ENCODE assay signal across 26 cellular contexts in genomic region chr9:89748831-89749499, GRCh38.
DNase-seq lines count a peak whose midpoint lies in the region; ATAC-seq, FAIRE-seq and TF ChIP-seq lines count a peak whose summit lies in the region.
"Had no signal": no experiment of that assay in that cellular context is flagged by ENCODE, and none has a peak within 500 bp of the region (broad histone marks: within the 10 kb centered on the region; RNA-seq: fewer than 3 reads in every experiment).

No MANE protein-coding gene starts in this region.

- no peak overlapping the region for H3K18ac ChIP-seq in H1 (ENCODE audit: extremely low read depth, low read length)

- peak overlapping the region; percentile 41 for H4K91ac ChIP-seq in H1 (replicated peaks; ENCODE audit: insufficient read length, low read length)

- no peak for DNase-seq in stimulated activated naive CD8-positive, alpha-beta T cell treated with anti-CD3 and anti-CD28 coated beads, Interleukin-15, Interleukin-2, amounts not matched to agents 100 U/mL and 50 U/mL, for 24 hours
- DNase-seq in NB4 (ENCODE audit: low read depth) (peak; percentile 18), H1 (ENCODE audit: low read depth in 1 of 2, low spot score in 2 of 2) (no peak), Right ventricle myocardium superior (no peak), uterus (no peak), SHP77 treated with DMSO at 0.1 percent for 48 hours (lab: John Stamatoyannopoulos, UW) (no peak)
- DNase-seq in stimulated activated naive B cell treated with anti-CD40 and anti-IgM and Interleukin-4, amounts not matched to agents 10 μg/mL and 1 μg/mL and 100 μg/mL, for 72 hours, result no peak
- DNase-seq: activated B cell treated with CpG ODN at 0.5 μM for 24 hours; brain microvascular endothelial cell; colonic mucosa; DMS79; esophagus squamous epithelium; GOT3; Kasumi-1; NCI-H1092; NCI-H187 treated with DMSO at 0.1 percent for 48 hours; occipital lobe; stimulated activated CD4-positive, alpha-beta T cell treated with anti-CD3 and anti-CD28 coated beads, Interleukin-2, amount 100 ng/mL, for 48 hours; stimulated activated naive CD8-positive, alpha-beta T cell treated with anti-CD3 and anti-CD28 coated beads, Interleukin-15, amount 100 ng/mL, for 72 hours had no signal

- no peaks in the 10 kb centered on the region for H3K27me3 Mint-ChIP-seq in stimulated activated naive CD8-positive, alpha-beta T cell treated with anti-CD3 and anti-CD28 coated beads, Interleukin-15, Interleukin-2, amounts not matched to agents 100 ng/mL and 50 ng/mL, for 24 hours
- H3K27me3 Mint-ChIP-seq in stimulated activated naive B cell treated with anti-CD40 and anti-IgM and Interleukin-4, amounts not matched to agents 10 μg/mL and 1 μg/mL and 100 μg/mL, for 72 hours, result peaks cover 0 to 5% of the 10 kb centered on the region in 2 donors
- H3K27me3 Mint-ChIP-seq: activated B cell treated with CpG ODN at 0.5 μM for 24 hours; activated naive CD8-positive, alpha-beta T cell had no signal

- H3K14ac ChIP-seq in H1 (ENCODE audit: insufficient read length), result no peak overlapping the region

- no peaks in the 10 kb centered on the region for H3K27me3 ChIP-seq in H1 (replicated peaks in 1 of 4; ENCODE audit: control insufficient read depth in 3 of 4, extremely low read depth in 1 of 4, insufficient read depth in 3 of 4, low read length in 3 of 4)
- H3K27me3 ChIP-seq in uterus, result no peaks in the 10 kb centered on the region
- H3K27me3 ChIP-seq: brain microvascular endothelial cell, colonic mucosa, esophagus squamous epithelium, gastroesophageal sphincter, tibial nerve had no signal

- no peak overlapping the region for H4K5ac ChIP-seq in H1 (ENCODE audit: insufficient read length, low read depth, low read length)

- H4K8ac ChIP-seq in H1 (ENCODE audit: extremely low read depth, insufficient read depth, low read length), result no peak overlapping the region

- H3K4me2 ChIP-seq in H1 (ENCODE audit: insufficient read depth in 1 of 2, low read depth in 2 of 2, low read length in 2 of 2), result no peak overlapping the region

- WGBS in H1 (ENCODE audit: extremely low coverage in 1 of 2, insufficient coverage in 1 of 2, insufficient read length in 1 of 2, insufficient replicate concordance in 2 of 2, low coverage in 1 of 2, low lambda C conversion rate in 2 of 2, missing lambda C conversion rate in 1 of 2), 2 experiments, result 89% methylated on average over 6 of the region's 6 CpGs; no CpG with 5 or more reads in 1 of the 2 experiments

- H3K4me1 ChIP-seq in H1 (replicated peaks in 1 of 4; ENCODE audit: control insufficient read depth in 3 of 4, insufficient read depth in 4 of 4, low read length in 3 of 4) (peaks cover 0 to 12% (median 3%) of the 10 kb centered on the region in 4 experiments; a peak in 5 of 7 replicates), uterus (peaks cover 0 to 4% of the 10 kb centered on the region in 2 donors)
- H3K4me1 ChIP-seq: colonic mucosa, gastroesophageal sphincter, tibial nerve had no signal

- peaks cover 0 to 2% of the 10 kb centered on the region in 2 experiments; a peak in 1 of 4 replicates for H3K79me2 ChIP-seq in H1 (ENCODE audit: control insufficient read depth in 1 of 2, insufficient read depth in 2 of 2, low read length in 2 of 2)

- H3K4me3 Mint-ChIP-seq in stimulated activated naive CD8-positive, alpha-beta T cell treated with anti-CD3 and anti-CD28 coated beads, Interleukin-15, Interleukin-2, amounts not matched to agents 100 ng/mL and 50 ng/mL, for 24 hours, result no peak overlapping the region
- no peak overlapping the region for H3K4me3 Mint-ChIP-seq in stimulated activated naive B cell treated with anti-CD40 and anti-IgM and Interleukin-4, amounts not matched to agents 10 μg/mL and 1 μg/mL and 100 μg/mL, for 72 hours
- H3K4me3 Mint-ChIP-seq: activated B cell treated with CpG ODN at 0.5 μM for 24 hours; activated naive CD8-positive, alpha-beta T cell; stimulated activated naive CD8-positive, alpha-beta T cell treated with anti-CD3 and anti-CD28 coated beads, Interleukin-15, amount 100 ng/mL, for 72 hours had no signal

- 0 out of 2 replicates have a peak overlapping the region, but pooled peaks have one; percentile 66 for H2BK20ac ChIP-seq in H1 (ENCODE audit: low read length)

- H3K4me3 ChIP-seq in NB4 (ENCODE audit: low read depth, low read length), result no peak overlapping the region
- no peak overlapping the region for H3K4me3 ChIP-seq in H1 (ENCODE audit: extremely low read depth in 1 of 4, insufficient read depth in 2 of 4, low read depth in 3 of 4, low read length in 4 of 4)
- no peak overlapping the region for H3K4me3 ChIP-seq in uterus
- H3K4me3 ChIP-seq: colonic mucosa, esophagus squamous epithelium, gastroesophageal sphincter, lung, tibial nerve had no signal

- no peak for TF ChIP-seq POLR2A in NB4 (IDR thresholded peaks at IDR 0.05; ENCODE audit: extremely low read depth, insufficient read length)
- TF ChIP-seq POLR2A in H1 (IDR thresholded peaks at IDR 0.05; ENCODE audit: control extremely low read depth in 1 of 2, low read depth in 2 of 2, low read length in 2 of 2), result no peak
- TF ChIP-seq POLR2A in uterus (IDR thresholded peaks at IDR 0.05), result no peak

- peaks cover 0 to 2% of the 10 kb centered on the region in 2 experiments for H4K20me1 ChIP-seq in H1 (replicated peaks in 1 of 2; ENCODE audit: control insufficient read depth in 1 of 2, insufficient read depth in 2 of 2, low read length in 2 of 2)

- H3K23me2 ChIP-seq in H1 (ENCODE audit: low read depth, low read length), result no peaks in the 10 kb centered on the region; the same call in 1 of the 2 replicates

- no peak overlapping the region for H3K9ac ChIP-seq in H1 (replicated peaks in 1 of 4; ENCODE audit: extremely low read depth in 1 of 4, low read depth in 3 of 4, low read length in 3 of 4)

- H3K79me1 ChIP-seq in H1 (ENCODE audit: low read depth, low read length), result no peaks in the 10 kb centered on the region

- POLR2A ChIA-PET in H1 (lab: Charles Lee; ENCODE audit: partially characterized antibody), result interaction anchor here (2.4 kb wide), 1 partner anchor 145 kb away, joined by 13 read pairs; the partner anchor contains the start of gene GADD45G

- H3K36me3 ChIP-seq in H1 (ENCODE audit: control insufficient read depth in 2 of 4, insufficient read depth in 4 of 4, low read length in 3 of 4), result no peaks in the 10 kb centered on the region
- H3K36me3 ChIP-seq in uterus, result no peaks in the 10 kb centered on the region
- H3K36me3 ChIP-seq: brain microvascular endothelial cell, colonic mucosa, esophagus squamous epithelium, gastroesophageal sphincter, tibial nerve had no signal

- no peak for FAIRE-seq in H1 (lab: Jason Lieb, UNC)
- FAIRE-seq: keratinocyte, RCC 7860 had no signal

- H3K23ac ChIP-seq in H1 (ENCODE audit: insufficient read length), result no peak overlapping the region

- no peak overlapping the region for H2BK120ac ChIP-seq in H1 (replicated peaks; ENCODE audit: low read depth, low read length)

- no peak for ATAC-seq in stimulated activated naive CD8-positive, alpha-beta T cell treated with anti-CD3 and anti-CD28 coated beads, Interleukin-15, Interleukin-2, amounts not matched to agents 100 U/mL and 50 U/mL, for 24 hours
- peak; percentile 51 to 66 for ATAC-seq in stimulated activated naive B cell treated with anti-CD40 and anti-IgM and Interleukin-4, amounts not matched to agents 10 μg/mL and 1 μg/mL and 100 μg/mL, for 72 hours (replicated peaks)
- no peak for ATAC-seq in Right ventricle myocardium superior (ENCODE audit: poor library complexity)
- ATAC-seq: gastroesophageal sphincter; stimulated activated naive CD8-positive, alpha-beta T cell treated with anti-CD3 and anti-CD28 coated beads, Interleukin-15, amount 100 ng/mL, for 72 hours had no signal

- no peak overlapping the region for H3K56ac ChIP-seq in H1 (replicated peaks; ENCODE audit: insufficient read length, low read depth, low read length)

- CTCF ChIA-PET in H1 (lab: Charles Lee; ENCODE audit: partially characterized antibody), result interaction anchor here (0.7 to 3.9 kb wide), 7 partner anchors 10 to 353 kb away, joined by 3 to 18 read pairs (median 4); no protein-coding TSS in a partner anchor

- H2BK12ac ChIP-seq in H1 (ENCODE audit: low read depth, low read length), result peak overlapping the region; percentile 81; the same call in 1 of the 2 replicates

- H3K9me3 Mint-ChIP-seq in stimulated activated naive CD8-positive, alpha-beta T cell treated with anti-CD3 and anti-CD28 coated beads, Interleukin-15, Interleukin-2, amounts not matched to agents 100 ng/mL and 50 ng/mL, for 24 hours, result peaks cover 4% of the 10 kb centered on the region
- no peaks in the 10 kb centered on the region for H3K9me3 Mint-ChIP-seq in stimulated activated naive B cell treated with anti-CD40 and anti-IgM and Interleukin-4, amounts not matched to agents 10 μg/mL and 1 μg/mL and 100 μg/mL, for 72 hours
- H3K9me3 Mint-ChIP-seq: activated B cell treated with CpG ODN at 0.5 μM for 24 hours; stimulated activated naive CD8-positive, alpha-beta T cell treated with anti-CD3 and anti-CD28 coated beads, Interleukin-15, amount 100 ng/mL, for 72 hours had no signal

- peak overlapping the region; percentile 21 for H3K27ac Mint-ChIP-seq in stimulated activated naive CD8-positive, alpha-beta T cell treated with anti-CD3 and anti-CD28 coated beads, Interleukin-15, Interleukin-2, amounts not matched to agents 100 ng/mL and 50 ng/mL, for 24 hours
- peak overlapping the region; percentile 2 for H3K27ac Mint-ChIP-seq in stimulated activated naive B cell treated with anti-CD40 and anti-IgM and Interleukin-4, amounts not matched to agents 10 μg/mL and 1 μg/mL and 100 μg/mL, for 72 hours
- H3K27ac Mint-ChIP-seq: activated B cell treated with CpG ODN at 0.5 μM for 24 hours had no signal

- TF ChIP-seq EP300 in H1 (IDR thresholded peaks at IDR 0.05; ENCODE audit: borderline replicate concordance in 1 of 2, low read depth in 2 of 2, low read length in 2 of 2), result no peak

- H3K36me3 Mint-ChIP-seq in stimulated activated naive CD8-positive, alpha-beta T cell treated with anti-CD3 and anti-CD28 coated beads, Interleukin-15, Interleukin-2, amounts not matched to agents 100 ng/mL and 50 ng/mL, for 24 hours (ENCODE audit: low read depth), result no peaks in the 10 kb centered on the region
- no peaks in the 10 kb centered on the region for H3K36me3 Mint-ChIP-seq in stimulated activated naive B cell treated with anti-CD40 and anti-IgM and Interleukin-4, amounts not matched to agents 10 μg/mL and 1 μg/mL and 100 μg/mL, for 72 hours
- H3K36me3 Mint-ChIP-seq: activated naive CD8-positive, alpha-beta T cell had no signal

- no peak for TF ChIP-seq RAD21 in H1 (IDR thresholded peaks at IDR 0.05 in 1 of 2, conservative IDR thresholded peaks at IDR 0.05 in 1 of 2; ENCODE audit: low read depth in 2 of 2, low read length in 2 of 2)

- peak overlapping the region; percentile 76 for H2AK5ac ChIP-seq in H1 (ENCODE audit: low read depth, low read length)

- no peak overlapping the region for H3K4ac ChIP-seq in H1 (replicated peaks; ENCODE audit: insufficient read length, low read depth, low read length)

- TF ChIP-seq CTCF in NB4 (IDR thresholded peaks at IDR 0.05; ENCODE audit: low read depth, low read length), result no peak
- no peak for TF ChIP-seq CTCF in H1 (IDR thresholded peaks at IDR 0.05; ENCODE audit: control extremely low read depth in 1 of 3, insufficient read depth in 1 of 3, low read depth in 1 of 3, low read length in 3 of 3)
- TF ChIP-seq CTCF in uterus (IDR thresholded peaks at IDR 0.05), result no peak

- H2BK5ac ChIP-seq in H1 (ENCODE audit: low read depth, low read length), result peak overlapping the region; percentile 5; the same call in 1 of the 2 replicates

- H3K27ac ChIP-seq in H1 (ENCODE audit: low read depth, low read length) (no peak overlapping the region), uterus (no peak overlapping the region)
- H3K27ac ChIP-seq: brain microvascular endothelial cell, colonic mucosa, esophagus squamous epithelium, gastroesophageal sphincter, tibial nerve had no signal

- H3K9me3 ChIP-seq in H1 (ENCODE audit: insufficient read depth in 2 of 2, low read depth in 1 of 2, low read length in 1 of 2), result no peaks in the 10 kb centered on the region
- H3K9me3 ChIP-seq in uterus, result no peaks in the 10 kb centered on the region
- H3K9me3 ChIP-seq: colonic mucosa had no signal

- intact Hi-C loops in Right ventricle myocardium superior (cut with DNase I) (no loop called here), uterus (cut with DNase I; ENCODE audit: low total_unique reads) (no loop called here)

- H3K4me1 Mint-ChIP-seq in stimulated activated naive CD8-positive, alpha-beta T cell treated with anti-CD3 and anti-CD28 coated beads, Interleukin-15, Interleukin-2, amounts not matched to agents 100 ng/mL and 50 ng/mL, for 24 hours (ENCODE audit: low read depth), result peaks cover 30% of the 10 kb centered on the region
- H3K4me1 Mint-ChIP-seq in stimulated activated naive B cell treated with anti-CD40 and anti-IgM and Interleukin-4, amounts not matched to agents 10 μg/mL and 1 μg/mL and 100 μg/mL, for 72 hours, result peaks cover 34 to 55% of the 10 kb centered on the region in 2 donors

- H2BK15ac ChIP-seq in H1 (ENCODE audit: low read length), result peak overlapping the region; percentile 99; the same call in 1 of the 2 replicates

- H2AFZ ChIP-seq in H1 (ENCODE audit: low read length), result no peak overlapping the region

Comparison
In these comparisons a context has a peak if more than half of its experiments do, and no peak if none do; other contexts are left out.
1. ATAC-seq: peak in stimulated activated naive B cell treated with anti-CD40 and anti-IgM and Interleukin-4, amounts not matched to agents 10 μg/mL and 1 μg/mL and 100 μg/mL, for 72 hours (2 of 2); none in stimulated activated naive CD8-positive, alpha-beta T cell treated with anti-CD3 and anti-CD28 coated beads, Interleukin-15, Interleukin-2, amounts not matched to agents 100 U/mL and 50 U/mL, for 24 hours (single experiment) and Right ventricle myocardium superior (single experiment).